28 cellular contexts compared by ENCODE assay signal in genomic region chr4:78145622-78146021, GRCh38.
DNase-seq lines count a peak whose midpoint lies in the region; ATAC-seq and TF ChIP-seq lines count a peak whose summit lies in the region.
"Had no signal": no experiment of that assay in that cellular context is flagged by ENCODE, and none has a peak within 500 bp of the region (broad histone marks: within the 10 kb centered on the region; RNA-seq: fewer than 3 reads in every experiment).

No MANE protein-coding gene starts in this region.

- H3K36me3 Mint-ChIP-seq in nephron progenitor cell (ENCODE audit: low read depth) (peaks cover 9% of the 10 kb centered on the region), immature natural killer cell (no peaks in the 10 kb centered on the region)
- H3K36me3 Mint-ChIP-seq: CD14-positive monocyte, IgD-negative memory B cell had no signal

- H3K4me1 Mint-ChIP-seq in nephron progenitor cell (peaks cover 35% of the 10 kb centered on the region), immature natural killer cell (no peaks in the 10 kb centered on the region)
- H3K4me1 Mint-ChIP-seq: CD14-positive monocyte; CD8-positive, alpha-beta memory T cell; IgD-negative memory B cell had no signal

- peak; percentile 33 for DNase-seq in Daoy (ENCODE audit: low read depth)
- peak; percentile 34 for DNase-seq in NCI-H69 (lab: John Stamatoyannopoulos, UW)
- DNase-seq in brain microvascular endothelial cell = peak; percentile 30
- DNase-seq in nephron progenitor cell = no peak
- DNase-seq in immature natural killer cell = no peak
- no peak for DNase-seq in activated naive CD4-positive, alpha-beta T cell treated with anti-CD3 and anti-CD28 coated beads, Interleukin-2, amount 50 U/mL, for 16 hours
- no peak for DNase-seq in NCI-H446 treated with DMSO at 0.1 percent for 48 hours (lab: John Stamatoyannopoulos, UW)
- DNase-seq: 8988T; ACHN; BE2C; CD8-positive, alpha-beta memory T cell; DMS 273 treated with DMSO at 0.1 percent for 48 hours; DMS79 treated with DMSO at 0.1 percent for 48 hours; H7; HFFc6; NCI-H1048; NCI-H1417; NCI-H1694 treated with DMSO at 0.1 percent for 48 hours; NCI-H2081; NCI-H524 treated with DMSO at 0.1 percent for 48 hours; NCI-H82; NK-92 treated with Interleukin-12 subunit alpha and Interleukin-12 subunit beta, amount 100 ng/mL, for 24 hours; PC-3; SK-N-SH had no signal

- in situ Hi-C loops in brain microvascular endothelial cell (cut with HindIII; ENCODE audit: low pct_ligation_motif_present, low sequenced_read_pairs) = no loop called here

- no peak for ATAC-seq in GM19351 (IDR thresholded peaks at IDR 0.05; ENCODE audit: unreplicated experiment)
- ATAC-seq: PC-3 had no signal

- TF ChIP-seq CTCF in brain microvascular endothelial cell (IDR thresholded peaks at IDR 0.05; ENCODE audit: low read depth, low read length, missing control alignments) (no peak), nephron progenitor cell (IDR thresholded peaks at IDR 0.05) (no peak)

- no peaks in the 10 kb centered on the region for H3K36me3 ChIP-seq in brain microvascular endothelial cell (replicated peaks)
- H3K36me3 ChIP-seq: BE2C had no signal

- H3K4me3 ChIP-seq in brain microvascular endothelial cell (ENCODE audit: low read depth, low read length) = no peak overlapping the region

- H3K27me3 ChIP-seq in brain microvascular endothelial cell (replicated peaks) = no peaks in the 10 kb centered on the region
- H3K27me3 ChIP-seq: BE2C had no signal

- H3K27me3 Mint-ChIP-seq in nephron progenitor cell (ENCODE audit: low read depth, poor library complexity) (no peaks in the 10 kb centered on the region), immature natural killer cell (ENCODE audit: low read depth in 3 of 3) (peaks cover 4 to 21% (median 6%) of the 10 kb centered on the region in 3 donors)
- H3K27me3 Mint-ChIP-seq: IgD-negative memory B cell had no signal

- H3K9me3 Mint-ChIP-seq in nephron progenitor cell (peaks cover 21% of the 10 kb centered on the region), immature natural killer cell (peaks cover 0 to 10% (median under 1%) of the 10 kb centered on the region in 6 donors)
- H3K9me3 Mint-ChIP-seq: HFFc6 had no signal

- H3K27ac Mint-ChIP-seq in nephron progenitor cell (peak overlapping the region; percentile 19), immature natural killer cell (no peak overlapping the region)
- H3K27ac Mint-ChIP-seq: CD14-positive monocyte; CD8-positive, alpha-beta memory T cell; HFFc6; IgD-negative memory B cell had no signal

- H3K4me3 Mint-ChIP-seq in nephron progenitor cell = no peak overlapping the region
- H3K4me3 Mint-ChIP-seq in immature natural killer cell = no peak overlapping the region
- H3K4me3 Mint-ChIP-seq: CD14-positive monocyte; CD8-positive, alpha-beta memory T cell; HFFc6; IgD-negative memory B cell had no signal

- H3K27ac ChIP-seq in brain microvascular endothelial cell = no peak overlapping the region
- H3K27ac ChIP-seq: KMS-11 had no signal

Comparison
In these comparisons a context has a peak if more than half of its experiments do, and no peak if none do; other contexts are left out.
1. DNase-seq: peak in Daoy (single experiment), NCI-H69 (single experiment) and brain microvascular endothelial cell (single experiment); none in nephron progenitor cell (single experiment), immature natural killer cell (0 of 3), activated naive CD4-positive, alpha-beta T cell treated with anti-CD3 and anti-CD28 coated beads, Interleukin-2, amount 50 U/mL, for 16 hours (single experiment) and NCI-H446 treated with DMSO at 0.1 percent for 48 hours (single experiment).